16 cellular contexts compared by ENCODE assay signal in the genomic region with DNA sequence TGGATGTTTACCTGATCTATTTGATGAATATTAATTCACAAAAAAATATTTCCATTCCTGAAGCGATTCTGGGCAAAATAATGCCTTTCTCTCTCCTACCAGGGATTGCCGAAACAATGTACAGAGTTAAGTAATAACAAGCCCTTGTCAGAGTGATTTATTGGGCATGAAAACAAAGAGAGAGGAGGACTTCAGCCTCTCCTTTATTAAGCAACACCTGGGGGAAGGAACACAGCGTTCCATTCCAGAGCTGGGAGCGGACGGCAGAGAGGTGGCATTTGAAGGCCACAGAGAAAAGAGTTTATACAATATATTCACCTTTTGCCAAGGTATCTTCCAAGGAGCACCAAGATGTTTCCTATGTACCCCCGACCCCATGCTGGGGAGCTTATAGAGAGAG.
DNase-seq lines count a peak whose midpoint lies in the region; ATAC-seq and TF ChIP-seq lines count a peak whose summit lies in the region.
"Had no signal": no experiment of that assay in that cellular context is flagged by ENCODE, and none has a peak within 500 bp of the region (broad histone marks: within the 10 kb centered on the region; RNA-seq: fewer than 3 reads in every experiment).

No MANE protein-coding gene starts in this region.

- no peak for TF ChIP-seq CTCF in epithelial cell of proximal tubule (conservative IDR thresholded peaks at IDR 0.05; ENCODE audit: low read depth, low read length)

- no peak overlapping the region for H3K4me3 ChIP-seq in epithelial cell of proximal tubule (ENCODE audit: low read depth, low read length)
- H3K4me3 ChIP-seq: K562, SK-N-MC had no signal

- CTCF ChIA-PET in HEK293T (lab: Yijun Ruan, JAX) = no interaction called here

- no peak for ATAC-seq in GM18909 (IDR thresholded peaks at IDR 0.05; ENCODE audit: poor library complexity, unreplicated experiment)
- ATAC-seq: K562 had no signal

- POLR2A ChIA-PET in HEK293T (lab: Yijun Ruan, JAX) = no interaction called here

- no peak for DNase-seq in HEK293T (ENCODE audit: extremely low spot score)
- peak; percentile 72 for DNase-seq in NCI-H69 (lab: John Stamatoyannopoulos, UW)
- peak; percentile 20 for DNase-seq in epithelial cell of proximal tubule (ENCODE audit: low read depth)
- peak; percentile 78 for DNase-seq in mucosa of gallbladder (ENCODE audit: low spot score)
- DNase-seq in stimulated activated CD4-positive, alpha-beta T cell treated with anti-CD3 and anti-CD28 coated beads, Interleukin-4, amount 100 ng/mL, for 1 hour = no peak
- DNase-seq in superior temporal gyrus (ENCODE audit: extremely low spot score) = no peak
- DNase-seq in activated naive CD4-positive, alpha-beta T cell (lab: John Stamatoyannopoulos, UW) = no peak
- DNase-seq: activated CD4-positive, alpha-beta T cell treated with anti-CD3 and anti-CD28 coated beads, Interleukin-2, amount 10 ng/mL, durations not matched to agents 24 days and 14 days; activated naive CD8-positive, alpha-beta T cell treated with anti-CD3 and anti-CD28 coated beads for 36 hours; cerebellar nuclear complex; NCI-H187 treated with DMSO at 0.1 percent for 48 hours; posterior cingulate gyrus; T-helper 2 cell had no signal

TF ChIP-seq in HEK293T, 16 proteins besides CTCF, POLR2A, EP300 and RAD21:
- TF ChIP-seq BHLHE40 (IDR thresholded peaks at IDR 0.05; ENCODE audit: borderline replicate concordance) = no peak
- TF ChIP-seq, protein P1, sequence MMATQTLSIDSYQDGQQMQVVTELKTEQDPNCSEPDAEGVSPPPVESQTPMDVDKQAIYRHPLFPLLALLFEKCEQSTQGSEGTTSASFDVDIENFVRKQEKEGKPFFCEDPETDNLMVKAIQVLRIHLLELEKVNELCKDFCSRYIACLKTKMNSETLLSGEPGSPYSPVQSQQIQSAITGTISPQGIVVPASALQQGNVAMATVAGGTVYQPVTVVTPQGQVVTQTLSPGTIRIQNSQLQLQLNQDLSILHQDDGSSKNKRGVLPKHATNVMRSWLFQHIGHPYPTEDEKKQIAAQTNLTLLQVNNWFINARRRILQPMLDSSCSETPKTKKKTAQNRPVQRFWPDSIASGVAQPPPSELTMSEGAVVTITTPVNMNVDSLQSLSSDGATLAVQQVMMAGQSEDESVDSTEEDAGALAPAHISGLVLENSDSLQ (IDR thresholded peaks at IDR 0.05) = 0 out of 2 replicates have a peak, but pooled peaks have one; percentile 30

Comparison
In these comparisons a context has a peak if more than half of its experiments do, and no peak if none do; other contexts are left out.
1. DNase-seq: peak in NCI-H69 (single experiment), epithelial cell of proximal tubule (single experiment) and mucosa of gallbladder (single experiment); none in HEK293T (single experiment), stimulated activated CD4-positive, alpha-beta T cell treated with anti-CD3 and anti-CD28 coated beads, Interleukin-4, amount 100 ng/mL, for 1 hour (single experiment), superior temporal gyrus (single experiment) and activated naive CD4-positive, alpha-beta T cell (0 of 4).